8 cellular contexts compared by ENCODE assay signal in the genomic region with DNA sequence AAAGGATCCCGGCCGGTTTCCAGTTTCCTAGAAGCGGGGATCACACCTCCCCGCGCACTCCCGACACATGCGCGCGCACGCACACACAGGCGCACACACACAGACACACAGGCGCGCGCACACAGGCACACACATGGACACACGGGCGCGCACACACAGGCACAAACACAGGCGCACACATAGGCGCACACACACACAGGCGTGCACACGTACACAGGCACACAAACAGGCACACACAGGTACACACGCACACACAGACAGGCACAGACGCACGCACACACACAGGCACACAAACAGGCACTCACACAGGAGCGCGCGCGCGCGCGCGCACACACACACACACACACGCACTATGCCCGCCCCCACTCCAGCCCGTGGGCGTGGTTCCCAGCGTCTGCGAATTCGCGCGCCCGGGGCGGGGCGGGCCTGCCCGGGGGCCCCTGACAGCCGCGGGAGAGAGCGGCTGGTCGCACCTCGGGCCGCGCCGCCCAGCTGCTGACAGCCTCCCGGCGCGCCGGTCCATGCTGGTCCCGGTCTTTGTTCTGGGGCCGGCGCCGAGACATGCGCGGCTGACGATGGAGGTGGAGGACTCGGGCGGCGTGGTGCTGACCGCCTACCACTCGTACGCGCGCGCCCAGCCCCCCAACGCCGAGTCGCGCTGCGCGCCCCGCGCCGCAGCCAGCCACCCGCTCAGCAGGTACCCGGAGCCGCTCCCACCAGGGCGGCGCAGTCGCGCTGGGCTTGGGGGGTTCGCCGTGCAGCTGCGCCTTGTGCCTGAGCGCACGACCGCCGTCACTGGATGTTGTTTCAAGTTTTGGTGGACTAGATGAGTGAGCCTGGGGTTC.
DNase-seq lines count a peak whose midpoint lies in the region; ATAC-seq and TF ChIP-seq lines count a peak whose summit lies in the region.

A gene with protein sequence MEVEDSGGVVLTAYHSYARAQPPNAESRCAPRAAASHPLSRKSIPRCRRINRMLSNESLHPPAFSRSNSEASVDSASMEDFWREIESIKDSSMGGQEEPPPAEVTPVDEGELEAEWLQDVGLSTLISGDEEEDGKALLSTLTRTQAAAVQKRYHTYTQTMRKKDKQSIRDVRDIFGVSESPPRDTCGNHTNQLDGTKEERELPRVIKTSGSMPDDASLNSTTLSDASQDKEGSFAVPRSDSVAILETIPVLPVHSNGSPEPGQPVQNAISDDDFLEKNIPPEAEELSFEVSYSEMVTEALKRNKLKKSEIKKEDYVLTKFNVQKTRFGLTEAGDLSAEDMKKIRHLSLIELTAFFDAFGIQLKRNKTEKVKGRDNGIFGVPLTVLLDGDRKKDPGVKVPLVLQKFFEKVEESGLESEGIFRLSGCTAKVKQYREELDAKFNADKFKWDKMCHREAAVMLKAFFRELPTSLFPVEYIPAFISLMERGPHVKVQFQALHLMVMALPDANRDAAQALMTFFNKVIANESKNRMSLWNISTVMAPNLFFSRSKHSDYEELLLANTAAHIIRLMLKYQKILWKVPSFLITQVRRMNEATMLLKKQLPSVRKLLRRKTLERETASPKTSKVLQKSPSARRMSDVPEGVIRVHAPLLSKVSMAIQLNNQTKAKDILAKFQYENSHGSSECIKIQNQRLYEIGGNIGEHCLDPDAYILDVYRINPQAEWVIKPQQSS (plus strand): TSS at position 470 of the 845 bp plus-strand sequence. CDS start 106 bp downstream, at position 576.

- H3K27ac Mint-ChIP-seq in activated T-cell treated with anti-CD3 and anti-CD28 coated beads, Interleukin-2, amount 50 U/mL, for 24 hours: no peak within 1 kb of the TSS

- H3K9me3 Mint-ChIP-seq in activated T-cell treated with anti-CD3 and anti-CD28 coated beads, Interleukin-2, amount 50 U/mL, for 24 hours: no peaks in the 10 kb centered on the region

- in situ Hi-C loops in astrocyte of the spinal cord (cut with HindIII; ENCODE audit: low sequenced_read_pairs): no loop called here

- peak; percentile 68 for ATAC-seq in HG03097 (IDR thresholded peaks at IDR 0.05; ENCODE audit: low FRiP score, unreplicated experiment)

- TF ChIP-seq CTCF in astrocyte of the spinal cord (IDR thresholded peaks at IDR 0.05; ENCODE audit: low read depth, low read length): peak; percentile 28

- peak within 1 kb of the TSS; percentile 67 for H3K4me3 ChIP-seq in astrocyte of the spinal cord (ENCODE audit: low read depth, low read length)

- H3K4me1 Mint-ChIP-seq in activated T-cell treated with anti-CD3 and anti-CD28 coated beads, Interleukin-2, amount 50 U/mL, for 24 hours (ENCODE audit: low read depth): peaks cover 5% of the 10 kb centered on the region

- no peak for DNase-seq in activated T-cell treated with anti-CD3 and anti-CD28 coated beads, Interleukin-2, amount 50 U/mL, for 24 hours
- DNase-seq in activated T-cell treated with anti-CD3 and anti-CD28 coated beads for 4 hours (no peak), NCI-H524 treated with DMSO at 0.1 percent for 48 hours (lab: John Stamatoyannopoulos, UW) (peak; percentile 38), astrocyte of the spinal cord (ENCODE audit: low read depth, low spot score) (peak; percentile 97), hepatic stellate cell (ENCODE audit: low spot score) (peak; percentile 51), posterior cingulate gyrus (peak; percentile 23 to 94 (median 68)), SHP77 (lab: John Stamatoyannopoulos, UW) (no peak)

- intact Hi-C loops in posterior cingulate gyrus (cut with DNase I): no loop called here

- H3K4me3 Mint-ChIP-seq in activated T-cell treated with anti-CD3 and anti-CD28 coated beads, Interleukin-2, amount 50 U/mL, for 24 hours: peak within 1 kb of the TSS; percentile 42

- peaks cover 39% of the 10 kb centered on the region for H3K27me3 Mint-ChIP-seq in activated T-cell treated with anti-CD3 and anti-CD28 coated beads, Interleukin-2, amount 50 U/mL, for 24 hours

- H3K36me3 Mint-ChIP-seq in activated T-cell treated with anti-CD3 and anti-CD28 coated beads, Interleukin-2, amount 50 U/mL, for 24 hours (ENCODE audit: low read depth): no peaks in the 10 kb centered on the region

Comparison
In these comparisons a context has a peak if more than half of its experiments do, and no peak if none do; other contexts are left out.
1. DNase-seq: peak in NCI-H524 treated with DMSO at 0.1 percent for 48 hours (single experiment), astrocyte of the spinal cord (single experiment), hepatic stellate cell (single experiment) and posterior cingulate gyrus (10 of 10); none in activated T-cell treated with anti-CD3 and anti-CD28 coated beads, Interleukin-2, amount 50 U/mL, for 24 hours (single experiment), activated T-cell treated with anti-CD3 and anti-CD28 coated beads for 4 hours (single experiment) and SHP77 (0 of 2).